In the genomic region with DNA sequence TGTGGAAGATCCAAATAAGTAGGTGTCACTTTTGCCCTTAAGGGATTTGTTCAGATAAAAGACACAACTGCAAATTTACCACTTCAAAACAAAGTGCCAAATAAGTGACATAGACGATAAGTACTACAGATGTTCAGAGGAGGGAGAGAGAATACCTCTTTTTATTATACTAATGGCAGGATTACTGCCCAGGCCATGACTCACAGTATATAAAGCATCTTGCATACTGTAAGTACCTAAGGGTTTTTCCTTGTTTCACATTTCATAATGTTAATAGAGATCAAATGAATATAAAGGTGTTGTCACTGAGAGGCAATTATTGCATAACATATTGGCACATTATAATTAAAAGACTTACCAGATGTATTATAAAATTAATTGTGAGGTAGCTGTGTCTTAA, we compare ENCODE assay signal across 22 cellular contexts. TPM values are rescaled to one million over a fixed set of nuclear protein-coding genes. Genes with fewer than 3 reads are reported as not detected.
DNase-seq lines count a peak whose midpoint lies in the region; ATAC-seq and TF ChIP-seq lines count a peak whose summit lies in the region.
"Had no signal": no experiment of that assay in that cellular context is flagged by ENCODE, and none has a peak within 500 bp of the region (broad histone marks: within the 10 kb centered on the region; RNA-seq: fewer than 3 reads in every experiment).

No MANE protein-coding gene starts in this region.

- no peak overlapping the region for H3K9ac ChIP-seq in OCI-LY3 (ENCODE audit: low read length)
- H3K9ac ChIP-seq: BLaER1 treated with 17β-estradiol and CSF1 and Interleukin-3, amounts not matched to agents 10 nM and 100 nM had no signal

- H3K27ac ChIP-seq in OCI-LY3 (ENCODE audit: low read length), result peak overlapping the region; percentile 81
- H3K27ac ChIP-seq: 22Rv1; BLaER1 treated with 17β-estradiol and CSF1 and Interleukin-3, amounts not matched to agents 10 nM and 100 nM; colonic mucosa; gastrocnemius medialis; right atrium auricular region; upper lobe of right lung had no signal

- DNase-seq in DMS 273 (lab: John Stamatoyannopoulos, UW; ENCODE audit: unreplicated experiment), result peak; percentile 1
- no peak for DNase-seq in DMS 273 treated with DMSO at 0.1 percent for 48 hours (lab: John Stamatoyannopoulos, UW)
- peak; percentile 12 for DNase-seq in renal cortical epithelial cell (ENCODE audit: low read depth)
- no peak for DNase-seq in H7
- DNase-seq in NCI-H146 (lab: John Stamatoyannopoulos, UW), result no peak
- DNase-seq: activated CD4-positive, alpha-beta T cell treated with anti-CD3 and anti-CD28 coated beads, Interleukin-2, amount 50 U/mL, for 1 hour; activated CD8-positive, alpha-beta memory T cell treated with anti-CD3 and anti-CD28 coated beads, Interleukin-2, amount 50 U/mL, for 48 hours; activated effector memory CD4-positive, alpha-beta T cell treated with Interleukin-2 at 50 U/mL for 16 hours; colonic mucosa; gastrocnemius medialis; kidney glomerular epithelial cell; NCI-H526; upper lobe of right lung had no signal

- no peaks in the 10 kb centered on the region for H3K36me3 ChIP-seq in OCI-LY3 (replicated peaks; ENCODE audit: low read depth, low read length)
- H3K36me3 ChIP-seq in H7 (replicated peaks; ENCODE audit: control insufficient read depth, insufficient read depth, low read length), result no peaks in the 10 kb centered on the region; the same call in 1 of the 2 replicates
- H3K36me3 ChIP-seq: BLaER1 treated with 17β-estradiol and CSF1 and Interleukin-3, amounts not matched to agents 10 nM and 100 nM; colonic mucosa; gastrocnemius medialis; right atrium auricular region; upper lobe of right lung had no signal

- H3K4me1 ChIP-seq in OCI-LY3 (ENCODE audit: low read length), result peaks cover 48% of the 10 kb centered on the region
- H3K4me1 ChIP-seq: BLaER1 treated with 17β-estradiol and CSF1 and Interleukin-3, amounts not matched to agents 10 nM and 100 nM; colonic mucosa; gastrocnemius medialis; right atrium auricular region; upper lobe of right lung had no signal

- H3K79me2 ChIP-seq in OCI-LY3 (ENCODE audit: low read length), result no peaks in the 10 kb centered on the region

- H2AFZ ChIP-seq in OCI-LY3 (ENCODE audit: low read depth, low read length), result no peak overlapping the region
- H2AFZ ChIP-seq: GM23338 had no signal

- H4K20me1 ChIP-seq in OCI-LY3 (ENCODE audit: insufficient read depth, low read length), result no peaks in the 10 kb centered on the region
- H4K20me1 ChIP-seq: BLaER1 treated with 17β-estradiol and CSF1 and Interleukin-3, amounts not matched to agents 10 nM and 100 nM had no signal

- ATAC-seq in esophagus mucosa (peak; percentile 100), HG03139 (IDR thresholded peaks at IDR 0.05; ENCODE audit: unreplicated experiment) (no peak)
- ATAC-seq: gastrocnemius medialis, GM23338, upper lobe of right lung had no signal

- TF ChIP-seq CTCF in OCI-LY3 (IDR thresholded peaks at IDR 0.05; ENCODE audit: low read depth, low read length), result no peak

- H3K27me3 ChIP-seq in OCI-LY3 (ENCODE audit: low read depth, low read length), result no peaks in the 10 kb centered on the region
- H3K27me3 ChIP-seq in H7 (ENCODE audit: control insufficient read depth, insufficient read depth, low read length), result no peaks in the 10 kb centered on the region
- H3K27me3 ChIP-seq: BLaER1 treated with 17β-estradiol and CSF1 and Interleukin-3, amounts not matched to agents 10 nM and 100 nM; colonic mucosa; gastrocnemius medialis; right atrium auricular region; upper lobe of right lung had no signal

- H3K9me3 ChIP-seq in OCI-LY3 (ENCODE audit: insufficient read depth, low read length), result no peaks in the 10 kb centered on the region
- H3K9me3 ChIP-seq: colonic mucosa, gastrocnemius medialis, right atrium auricular region, upper lobe of right lung had no signal

- H3K4me2 ChIP-seq in OCI-LY3 (ENCODE audit: low read length), result peak overlapping the region; percentile 63; the same call in 1 of the 2 replicates
- H3K4me2 ChIP-seq: BLaER1 treated with 17β-estradiol and CSF1 and Interleukin-3, amounts not matched to agents 10 nM and 100 nM; GM23338 had no signal

- no peak overlapping the region for H3K4me3 ChIP-seq in OCI-LY3 (ENCODE audit: low read length)
- H3K4me3 ChIP-seq in H7 (ENCODE audit: insufficient read depth, low read depth, low read length), result no peak overlapping the region
- H3K4me3 ChIP-seq: BLaER1 treated with 17β-estradiol and CSF1 and Interleukin-3, amounts not matched to agents 10 nM and 100 nM; colonic mucosa; gastrocnemius medialis; GM23338; right atrium auricular region; upper lobe of right lung had no signal

RNA-seq across cellular contexts. Expression of gene PTPN13, which starts 46.4 kb away (rescaled TPM):
- total RNA-seq in esophagus mucosa, result 87.3 TPM
- total RNA-seq in renal cortical epithelial cell, result 58.7 and 118 TPM in 2 replicates
- 29.2 and 33.0 TPM in 2 replicates for total RNA-seq in H7 (2014; rRNA removed; shearing (Covaris generic))
- total RNA-seq: LHCN-M2, OCI-LY7 had no signal

Comparison
In these comparisons a context has a peak if more than half of its experiments do, and no peak if none do; other contexts are left out.
1. DNase-seq: peak in DMS 273 (single experiment) and renal cortical epithelial cell (single experiment); none in DMS 273 treated with DMSO at 0.1 percent for 48 hours (single experiment), H7 (single experiment) and NCI-H146 (single experiment).